Comparison of ENCODE assay signal across 17 cellular contexts in the genomic region with DNA sequence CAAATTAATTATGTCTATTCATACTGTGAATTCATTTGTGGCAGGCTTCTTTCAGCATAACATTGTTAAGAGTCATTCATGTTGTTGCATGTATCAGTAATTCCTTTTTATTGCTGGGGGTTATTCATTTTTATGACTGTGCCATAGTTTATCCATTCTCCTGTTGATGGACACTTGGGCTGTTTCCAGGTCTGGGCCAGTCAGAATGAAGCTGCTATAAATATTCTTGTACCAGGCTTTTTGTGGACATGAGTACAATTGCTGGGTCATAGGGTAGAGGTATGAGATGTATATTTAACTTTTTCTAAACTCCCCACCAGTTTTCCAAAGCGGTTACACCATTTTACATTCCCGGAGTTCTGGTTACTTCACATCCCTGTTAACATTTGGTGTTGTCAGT. TPM values are rescaled to one million over a fixed set of nuclear protein-coding genes. Genes with fewer than 3 reads are reported as not detected.
DNase-seq lines count a peak whose midpoint lies in the region; ATAC-seq, FAIRE-seq and TF ChIP-seq lines count a peak whose summit lies in the region.
"Had no signal": no experiment of that assay in that cellular context is flagged by ENCODE, and none has a peak within 500 bp of the region (broad histone marks: within the 10 kb centered on the region; RNA-seq: fewer than 3 reads in every experiment).

No MANE protein-coding gene starts in this region.

- peak overlapping the region in 4 of 10 donors; percentile 4 to 45 (median 38) for H3K27ac ChIP-seq in heart right ventricle
- H3K27ac ChIP-seq in small intestine (ENCODE audit: low read depth in 1 of 2, low read length in 1 of 2), result no peak overlapping the region
- no peak overlapping the region for H3K27ac ChIP-seq in pancreas
- H3K27ac ChIP-seq: BLaER1 had no signal

- no peak for DNase-seq in activated naive CD8-positive, alpha-beta T cell treated with anti-CD3 and anti-CD28 coated beads for 36 hours
- DNase-seq in T-helper 17 cell (no peak), heart right ventricle (no peak), small intestine (peak; percentile 86), NCI-H128 (lab: John Stamatoyannopoulos, UW; ENCODE audit: unreplicated experiment) (no peak), pancreas (no peak)
- DNase-seq: CD8-positive, alpha-beta T cell; H9; NCI-H1436; NCI-H2029 treated with DMSO at 0.1 percent for 48 hours; NCI-H748 treated with DMSO at 0.1 percent for 48 hours; PC-3 had no signal

- ATAC-seq in T-helper 17 cell, result no peak
- ATAC-seq in heart right ventricle, result peak in 5 of 8 donors; percentile 45 to 82 (median 68)
- no peak for ATAC-seq in pancreas
- ATAC-seq: CD8-positive, alpha-beta T cell; PC-3 had no signal

- H3K36me3 Mint-ChIP-seq in activated naive CD8-positive, alpha-beta T cell, result peaks cover 14% of the 10 kb centered on the region
- H3K36me3 Mint-ChIP-seq in activated naive CD8-positive, alpha-beta T cell treated with anti-CD3 and anti-CD28 coated beads for 36 hours, result peaks cover 24% of the 10 kb centered on the region
- peaks cover 7% of the 10 kb centered on the region for H3K36me3 Mint-ChIP-seq in T-helper 17 cell (ENCODE audit: low read depth)

- FAIRE-seq in small intestine (lab: Jason Lieb, UNC) (no peak), pancreas (lab: Jason Lieb, UNC) (no peak)
- FAIRE-seq: A204.1 had no signal

- no peaks in the 10 kb centered on the region for H3K4me1 Mint-ChIP-seq in activated naive CD8-positive, alpha-beta T cell (ENCODE audit: low read depth)
- H3K4me1 Mint-ChIP-seq in activated naive CD8-positive, alpha-beta T cell treated with anti-CD3 and anti-CD28 coated beads for 36 hours, result no peaks in the 10 kb centered on the region
- peaks cover 4% of the 10 kb centered on the region for H3K4me1 Mint-ChIP-seq in T-helper 17 cell
- H3K4me1 Mint-ChIP-seq: H9 had no signal

- H3K27me3 Mint-ChIP-seq in activated naive CD8-positive, alpha-beta T cell, result no peaks in the 10 kb centered on the region
- no peaks in the 10 kb centered on the region for H3K27me3 Mint-ChIP-seq in activated naive CD8-positive, alpha-beta T cell treated with anti-CD3 and anti-CD28 coated beads for 36 hours
- H3K27me3 Mint-ChIP-seq in T-helper 17 cell, result no peaks in the 10 kb centered on the region

- peaks cover 0 to 15% (median 0%) of the 10 kb centered on the region in 9 donors for H3K4me1 ChIP-seq in heart right ventricle
- H3K4me1 ChIP-seq in small intestine (ENCODE audit: control insufficient read depth in 2 of 2, insufficient read depth in 1 of 2, low read depth in 1 of 2, low read length in 1 of 2), result no peaks in the 10 kb centered on the region
- H3K4me1 ChIP-seq in pancreas, result no peaks in the 10 kb centered on the region
- H3K4me1 ChIP-seq: BLaER1 had no signal

- no peak for TF ChIP-seq CTCF in heart right ventricle (IDR thresholded peaks at IDR 0.05)
- no peak for TF ChIP-seq CTCF in pancreas (IDR thresholded peaks at IDR 0.05)

- H3K4me3 ChIP-seq in heart right ventricle (no peak overlapping the region), small intestine (ENCODE audit: low read depth in 1 of 2, low read length in 2 of 2) (no peak overlapping the region), pancreas (no peak overlapping the region)
- H3K4me3 ChIP-seq: BLaER1 had no signal

- H3K9me3 ChIP-seq in T-helper 17 cell (ENCODE audit: control insufficient read depth, low read length, poor library complexity, severe bottlenecking) (no peaks in the 10 kb centered on the region), heart right ventricle (no peaks in the 10 kb centered on the region), small intestine (ENCODE audit: control insufficient read depth, low read depth) (no peaks in the 10 kb centered on the region), pancreas (no peaks in the 10 kb centered on the region)
- H3K9me3 ChIP-seq: BLaER1 had no signal

- no peaks in the 10 kb centered on the region for H3K9me3 Mint-ChIP-seq in activated naive CD8-positive, alpha-beta T cell (ENCODE audit: low read depth)
- H3K9me3 Mint-ChIP-seq in activated naive CD8-positive, alpha-beta T cell treated with anti-CD3 and anti-CD28 coated beads for 36 hours, result no peaks in the 10 kb centered on the region
- H3K9me3 Mint-ChIP-seq: CD8-positive, alpha-beta T cell; H9 had no signal

- 69 to 88% methylated on average over 2 of the region's 2 CpGs for WGBS in heart right ventricle, 2 donors
- WGBS in small intestine, 3 donors, result 30 to 83% (median 50%) methylated on average over 2 of the region's 2 CpGs
- WGBS in pancreas, 2 donors, result 93 to 97% methylated on average over 2 of the region's 2 CpGs

- H3K36me3 ChIP-seq in heart right ventricle (peaks cover 0 to 100% (median 60%) of the 10 kb centered on the region in 9 donors), small intestine (ENCODE audit: control insufficient read depth in 2 of 2, insufficient read depth in 2 of 2, low read length in 2 of 2) (peaks cover 11 to 20% of the 10 kb centered on the region in 2 donors), pancreas (peaks cover 7 to 84% (median 56%) of the 10 kb centered on the region in 3 donors)

- H3K27me3 ChIP-seq in heart right ventricle, result no peaks in the 10 kb centered on the region
- H3K27me3 ChIP-seq in small intestine (ENCODE audit: control insufficient read depth in 2 of 2, insufficient read depth in 2 of 2, low read length in 2 of 2), result no peaks in the 10 kb centered on the region
- no peaks in the 10 kb centered on the region for H3K27me3 ChIP-seq in pancreas
- H3K27me3 ChIP-seq: BLaER1 had no signal

- peak overlapping the region; percentile 77 for H3K27ac Mint-ChIP-seq in activated naive CD8-positive, alpha-beta T cell
- no peak overlapping the region for H3K27ac Mint-ChIP-seq in activated naive CD8-positive, alpha-beta T cell treated with anti-CD3 and anti-CD28 coated beads for 36 hours
- peak overlapping the region; percentile 27 for H3K27ac Mint-ChIP-seq in T-helper 17 cell
- H3K27ac Mint-ChIP-seq: CD8-positive, alpha-beta T cell; H9 had no signal

- intact Hi-C loops in heart right ventricle (cut with DNase I) (no loop called here), pancreas (cut with DNase I) (no loop called here)

- H3K4me3 Mint-ChIP-seq in activated naive CD8-positive, alpha-beta T cell, result no peak overlapping the region
- H3K4me3 Mint-ChIP-seq in activated naive CD8-positive, alpha-beta T cell treated with anti-CD3 and anti-CD28 coated beads for 36 hours, result no peak overlapping the region
- H3K4me3 Mint-ChIP-seq in T-helper 17 cell, result no peak overlapping the region
- H3K4me3 Mint-ChIP-seq: CD8-positive, alpha-beta T cell; H9 had no signal

RNA-seq across cellular contexts. Expression of a gene that starts 13.6 kb away (rescaled TPM):
- 10 to 100 TPM; 65.9 to 66.3 TPM for total RNA-seq in activated naive CD8-positive, alpha-beta T cell treated with anti-CD3 and anti-CD28 coated beads for 36 hours
- total RNA-seq in T-helper 17 cell, result 10 to 100 TPM; 17.0 to 17.8 TPM
- total RNA-seq in heart right ventricle, result 10 to 100 TPM; 10.7 to 17.2 (median 13.3) TPM
- 10 to 100 TPM in 1 of 2 donors, 1 to 10 TPM in 1; 5.3 to 13.7 TPM for polyA plus RNA-seq in heart right ventricle
- 10 to 100 TPM in 1 of 3 donors, 1 to 10 TPM in 2; 7.6 to 14.0 (median 8.5) TPM for polyA plus RNA-seq in small intestine
- 10 to 100 TPM in 2 of 6 donors, 1 to 10 TPM in 4; 5.5 to 10.8 (median 8.4) TPM for total RNA-seq in pancreas
- polyA plus RNA-seq in pancreas, result 1 to 10 TPM; 5.1 to 9.4 TPM

RNA-seq across cellular contexts. Expression of a gene that starts 13.7 kb away (rescaled TPM):
- total RNA-seq in activated naive CD8-positive, alpha-beta T cell treated with anti-CD3 and anti-CD28 coated beads for 36 hours, result 10 to 100 TPM; 35.1 to 41.8 TPM
- total RNA-seq in T-helper 17 cell, result 10 to 100 TPM; 20.2 to 22.8 TPM
- total RNA-seq in heart right ventricle, result 10 to 100 TPM; 26.7 to 39.7 (median 30.8) TPM
- polyA plus RNA-seq in heart right ventricle, result 10 to 100 TPM; 24.6 to 48.8 TPM
- polyA plus RNA-seq in small intestine, result 10 to 100 TPM; 33.4 to 77.0 (median 69.1) TPM
- 10 to 100 TPM in 3 of 6 donors, 1 to 10 TPM in 3; 7.4 to 18.0 (median 10.3) TPM for total RNA-seq in pancreas
- 10 to 100 TPM; 11.0 to 30.1 TPM for polyA plus RNA-seq in pancreas

RNA-seq across cellular contexts. Expression of a gene that starts 14.1 kb away (rescaled TPM):
- total RNA-seq in activated naive CD8-positive, alpha-beta T cell treated with anti-CD3 and anti-CD28 coated beads for 36 hours, result not detected
- not detected for total RNA-seq in T-helper 17 cell
- total RNA-seq in heart right ventricle, result under 1 TPM in 1 of 10 donors, not detected in 9; 0.53 TPM
- polyA plus RNA-seq in heart right ventricle, result under 1 TPM in 1 of 2 donors, not detected in 1; 0.03 TPM
- 1 to 10 TPM in 1 of 3 donors, under 1 TPM in 1, not detected in 1; 0.54 to 1.7 TPM for polyA plus RNA-seq in small intestine
- total RNA-seq in pancreas, result under 1 TPM in 5 of 6 donors, not detected in 1; 0.14 to 0.22 (median 0.16) TPM
- 1 to 10 TPM in 1 of 2 donors, under 1 TPM in 1; 0.46 to 1.5 TPM for polyA plus RNA-seq in pancreas
- total RNA-seq: CD8-positive, alpha-beta T cell; HT1080; LHCN-M2; PC-3 had no signal

RNA-seq across cellular contexts. Expression of a gene that starts 51.0 kb away (rescaled TPM):
- 1 to 10 TPM; 2.4 to 2.9 TPM for total RNA-seq in activated naive CD8-positive, alpha-beta T cell treated with anti-CD3 and anti-CD28 coated beads for 36 hours
- under 1 TPM; 0.82 to 0.86 TPM for total RNA-seq in T-helper 17 cell
- 10 to 100 TPM; 13.6 to 29.0 (median 18.8) TPM for total RNA-seq in heart right ventricle
- 1 to 10 TPM; 3.4 to 7.9 TPM for polyA plus RNA-seq in heart right ventricle
- 1 to 10 TPM in 1 of 3 donors, under 1 TPM in 1, not detected in 1; 0.45 to 1.6 TPM for polyA plus RNA-seq in small intestine
- total RNA-seq in pancreas, result 1 to 10 TPM; 2.2 to 4.5 (median 3.3) TPM
- polyA plus RNA-seq in pancreas, result 1 to 10 TPM; 1.2 to 1.3 TPM

Comparison
In these comparisons a context has a peak if more than half of its experiments do, and no peak if none do; other contexts are left out.
1. ATAC-seq: peak in heart right ventricle (5 of 8); none in T-helper 17 cell (single experiment) and pancreas (0 of 4).